In genomic region chr2:71000780-71001591, GRCh38 we compare ENCODE assay signal across 8 cellular contexts. TPM values are rescaled to one million over a fixed set of nuclear protein-coding genes. Genes with fewer than 3 reads are reported as not detected.
DNase-seq lines count a peak whose midpoint lies in the region; ATAC-seq and TF ChIP-seq lines count a peak whose summit lies in the region.

No MANE protein-coding gene starts in this region.

- no peaks in the 10 kb centered on the region for H3K9me3 Mint-ChIP-seq in chondrocyte (ENCODE audit: low read depth)

- no peak for DNase-seq in AG09319 (ENCODE audit: extremely low read depth, low read depth)
- peak; percentile 23 for DNase-seq in NCI-H226
- peak; percentile 72 to 74 for DNase-seq in activated CD4-positive, alpha-beta T cell treated with anti-CD3 and anti-CD28 coated beads for 24 hours (ENCODE audit: low read depth in 2 of 2)
- peak; percentile 28 for DNase-seq in chondrocyte (ENCODE audit: low spot score)
- peak; percentile 87 for DNase-seq in lower lobe of right lung
- peak; percentile 58 to 67 (median 60) for DNase-seq in stimulated activated CD4-positive, alpha-beta T cell treated with anti-CD3 and anti-CD28 coated beads, TNF-alpha, amount 100 ng/mL, for 4 hours (ENCODE audit: low read depth in 3 of 3)

- no peaks in the 10 kb centered on the region for H3K36me3 Mint-ChIP-seq in chondrocyte (ENCODE audit: low read depth)

- no peak overlapping the region for H3K27ac ChIP-seq in lower lobe of right lung

- peak overlapping the region; percentile 26 for H3K4me3 ChIP-seq in lower lobe of right lung

- peaks cover 5% of the 10 kb centered on the region for H3K4me1 ChIP-seq in lower lobe of right lung

- TF ChIP-seq CTCF in AG09319 (IDR thresholded peaks at IDR 0.05; ENCODE audit: low read depth, low read length) (peak; percentile 96), chondrocyte (IDR thresholded peaks at IDR 0.05) (peak; percentile 95), lower lobe of right lung (IDR thresholded peaks at IDR 0.05) (peak; percentile 93)

- peak overlapping the region; percentile 57 for H3K4me3 Mint-ChIP-seq in chondrocyte (ENCODE audit: unreplicated experiment)

- intact Hi-C loops in lower lobe of right lung (cut with DNase I), result no loop called here

- no peaks in the 10 kb centered on the region for H3K27me3 ChIP-seq in lower lobe of right lung (ENCODE audit: low read depth)

- H3K9me3 ChIP-seq in lower lobe of right lung, result no peaks in the 10 kb centered on the region

- H3K27ac Mint-ChIP-seq in chondrocyte (ENCODE audit: unreplicated experiment), result no peak overlapping the region

- ATAC-seq in GM18873 (IDR thresholded peaks at IDR 0.05; ENCODE audit: low FRiP score, unreplicated experiment) (peak; percentile 82), HG03097 (IDR thresholded peaks at IDR 0.05; ENCODE audit: low FRiP score, unreplicated experiment) (peak; percentile 77), lower lobe of right lung (peak; percentile 92)

- peaks cover 8% of the 10 kb centered on the region for H3K4me1 Mint-ChIP-seq in chondrocyte (ENCODE audit: low read depth)

- no peaks in the 10 kb centered on the region for H3K36me3 ChIP-seq in lower lobe of right lung

- H3K27me3 Mint-ChIP-seq in chondrocyte (ENCODE audit: low read depth), result peaks cover 16% of the 10 kb centered on the region

RNA-seq across cellular contexts. Expression of gene TEX261, which starts 6.3 kb away (rescaled TPM):
- total RNA-seq in chondrocyte, result 54.1 to 57.3 TPM (median 56.8 TPM) in 3 replicates
- 71.3 TPM for total RNA-seq in lower lobe of right lung

RNA-seq across cellular contexts. Expression of gene ANKRD53, which starts 22.6 kb away (rescaled TPM):
- total RNA-seq in chondrocyte, result 0.85 to 2.2 TPM (median 1.8 TPM) in 3 replicates
- total RNA-seq in lower lobe of right lung, result 1.1 TPM
